17 cellular contexts compared by ENCODE assay signal in genomic region chr2:198322275-198322674, GRCh38.
A peak's percentile ranks its signal among the peaks of the same experiment; 100 is the strongest.
DNase-seq lines count a peak whose midpoint lies in the region; FAIRE-seq and TF ChIP-seq lines count a peak whose summit lies in the region.
"Had no signal": no experiment of that assay in that cellular context is flagged by ENCODE, and none has a peak within 500 bp of the region (broad histone marks: within the 10 kb centered on the region; RNA-seq: fewer than 3 reads in every experiment).

No MANE protein-coding gene starts in this region.

- no peak overlapping the region for H2BK12ac ChIP-seq in H1 (ENCODE audit: low read depth, low read length)

- H2BK120ac ChIP-seq in H1 (replicated peaks; ENCODE audit: low read depth, low read length): no peak overlapping the region

- no peak overlapping the region for H4K5ac ChIP-seq in H1 (ENCODE audit: insufficient read length, low read depth, low read length)

- H3K36me3 ChIP-seq in H1 (ENCODE audit: control insufficient read depth in 2 of 4, insufficient read depth in 4 of 4, low read length in 3 of 4) (no peaks in the 10 kb centered on the region), osteoblast (ENCODE audit: insufficient read depth, low read length) (no peaks in the 10 kb centered on the region), sigmoid colon (no peaks in the 10 kb centered on the region)
- H3K36me3 ChIP-seq: SJCRH30 had no signal

- H2AFZ ChIP-seq in H1 (ENCODE audit: low read length) (no peak overlapping the region), osteoblast (ENCODE audit: low read length) (no peak overlapping the region)

- no peak overlapping the region for H3K4me2 ChIP-seq in H1 (ENCODE audit: insufficient read depth in 1 of 2, low read depth in 2 of 2, low read length in 2 of 2)
- H3K4me2 ChIP-seq in osteoblast (ENCODE audit: insufficient read depth, low read length): peak overlapping the region; percentile 32

- intact Hi-C loops in sigmoid colon (cut with DNase I): no loop called here

- peaks cover 10 to 24% of the 10 kb centered on the region in 2 donors for H3K4me1 Mint-ChIP-seq in immature natural killer cell

- peaks cover 0 to 16% (median 7%) of the 10 kb centered on the region in 3 donors for H3K27me3 Mint-ChIP-seq in immature natural killer cell (ENCODE audit: low read depth in 3 of 3)

- H2BK20ac ChIP-seq in H1 (ENCODE audit: low read length): no peak overlapping the region

- no peak overlapping the region for H3K27ac ChIP-seq in H1 (ENCODE audit: low read depth, low read length)
- no peak overlapping the region for H3K27ac ChIP-seq in osteoblast (ENCODE audit: low read depth, low read length)
- no peak overlapping the region for H3K27ac ChIP-seq in sigmoid colon
- H3K27ac ChIP-seq: SJCRH30 had no signal

- no peak overlapping the region for H3K27ac Mint-ChIP-seq in immature natural killer cell
- H3K27ac Mint-ChIP-seq: activated B cell treated with CpG ODN at 0.5 μM for 24 hours had no signal

- no peak overlapping the region for H3K23ac ChIP-seq in H1 (ENCODE audit: insufficient read length)

- no peak overlapping the region for H2BK5ac ChIP-seq in H1 (ENCODE audit: low read depth, low read length)

- H3K9me3 Mint-ChIP-seq in immature natural killer cell: no peaks in the 10 kb centered on the region
- H3K9me3 Mint-ChIP-seq: activated B cell treated with CpG ODN at 0.5 μM for 24 hours had no signal

- no peak overlapping the region for H4K8ac ChIP-seq in H1 (ENCODE audit: extremely low read depth, insufficient read depth, low read length)

- H3K9me3 ChIP-seq in H1 (ENCODE audit: insufficient read depth in 2 of 2, low read depth in 1 of 2, low read length in 1 of 2): no peaks in the 10 kb centered on the region
- H3K9me3 ChIP-seq in osteoblast (ENCODE audit: low read depth, low read length): no peaks in the 10 kb centered on the region
- H3K9me3 ChIP-seq in sigmoid colon: no peaks in the 10 kb centered on the region
- H3K9me3 ChIP-seq: SJCRH30 had no signal

- no peak overlapping the region for H3K4ac ChIP-seq in H1 (replicated peaks; ENCODE audit: insufficient read length, low read depth, low read length)

- POLR2A ChIA-PET in H1 (lab: Charles Lee; ENCODE audit: partially characterized antibody): no interaction called here

- no peaks in the 10 kb centered on the region for H4K20me1 ChIP-seq in H1 (replicated peaks in 1 of 2; ENCODE audit: control insufficient read depth in 1 of 2, insufficient read depth in 2 of 2, low read length in 2 of 2)
- H4K20me1 ChIP-seq in osteoblast (ENCODE audit: insufficient read depth, low read length): no peaks in the 10 kb centered on the region

- H3K36me3 Mint-ChIP-seq in immature natural killer cell: no peaks in the 10 kb centered on the region

- H3K4me3 ChIP-seq in NB4 (ENCODE audit: low read depth, low read length) (no peak overlapping the region), H1 (ENCODE audit: extremely low read depth in 1 of 4, insufficient read depth in 2 of 4, low read depth in 3 of 4, low read length in 4 of 4) (no peak overlapping the region), osteoblast (ENCODE audit: insufficient read depth, low read length) (no peak overlapping the region), sigmoid colon (no peak overlapping the region)
- H3K4me3 ChIP-seq: dorsolateral prefrontal cortex, SJCRH30 had no signal

- no peak for FAIRE-seq in H1 (lab: Jason Lieb, UNC)

- H2BK15ac ChIP-seq in H1 (ENCODE audit: low read length): no peak overlapping the region

- TF ChIP-seq POLR2A in NB4 (IDR thresholded peaks at IDR 0.05; ENCODE audit: extremely low read depth, insufficient read length): no peak
- TF ChIP-seq POLR2A in H1 (IDR thresholded peaks at IDR 0.05; ENCODE audit: control extremely low read depth in 1 of 2, low read depth in 2 of 2, low read length in 2 of 2): no peak
- no peak for TF ChIP-seq POLR2A in sigmoid colon (IDR thresholded peaks at IDR 0.05)

- H2AK5ac ChIP-seq in H1 (ENCODE audit: low read depth, low read length): no peak overlapping the region

- no peak overlapping the region for H3K18ac ChIP-seq in H1 (ENCODE audit: extremely low read depth, low read length)

- DNase-seq in DMS53 (lab: John Stamatoyannopoulos, UW) (peak; percentile 11), DMS53 treated with DMSO at 0.1 percent for 48 hours (lab: John Stamatoyannopoulos, UW; ENCODE audit: unreplicated experiment) (no peak), NB4 (ENCODE audit: low read depth) (peak; percentile 14), H1 (ENCODE audit: low read depth in 1 of 2, low spot score in 2 of 2) (no peak), osteoblast (ENCODE audit: insufficient read length, low spot score, missing footprints) (no peak), sigmoid colon (no peak), immature natural killer cell (no peak)
- DNase-seq in stimulated activated CD4-positive, alpha-beta T cell treated with anti-CD3 and anti-CD28 coated beads, Interleukin-4, amount 100 ng/mL, for 4 hours: no peak
- DNase-seq: activated B cell treated with CpG ODN at 0.5 μM for 24 hours; activated CD8-positive, alpha-beta memory T cell treated with anti-CD3 and anti-CD28 coated beads, Interleukin-2, amount 50 U/mL, for 48 hours; DMS79; H7; head of caudate nucleus; left ventricle myocardium superior; NCI-H1092 treated with DMSO at 0.1 percent for 48 hours had no signal

- peak; percentile 38 for TF ChIP-seq CTCF in NB4 (IDR thresholded peaks at IDR 0.05; ENCODE audit: low read depth, low read length)
- peak; percentile 43 to 61 (median 60) for TF ChIP-seq CTCF in H1 (IDR thresholded peaks at IDR 0.05; ENCODE audit: control extremely low read depth in 1 of 3, insufficient read depth in 1 of 3, low read depth in 1 of 3, low read length in 3 of 3)
- TF ChIP-seq CTCF in osteoblast (IDR thresholded peaks at IDR 0.05; ENCODE audit: extremely low read depth, low read depth, low read length): peak; percentile 40
- no peak for TF ChIP-seq CTCF in sigmoid colon (IDR thresholded peaks at IDR 0.05)

- H3K27me3 ChIP-seq in H1 (replicated peaks in 1 of 4; ENCODE audit: control insufficient read depth in 3 of 4, extremely low read depth in 1 of 4, insufficient read depth in 3 of 4, low read length in 3 of 4) (no peaks in the 10 kb centered on the region), osteoblast (ENCODE audit: insufficient read depth, low read length) (no peaks in the 10 kb centered on the region), sigmoid colon (peaks cover 0 to 9% (median 0%) of the 10 kb centered on the region in 3 donors)
- H3K27me3 ChIP-seq: SJCRH30 had no signal

- no peak overlapping the region for H3K9ac ChIP-seq in H1 (replicated peaks in 1 of 4; ENCODE audit: extremely low read depth in 1 of 4, low read depth in 3 of 4, low read length in 3 of 4)

- H3K56ac ChIP-seq in H1 (replicated peaks; ENCODE audit: insufficient read length, low read depth, low read length): no peak overlapping the region

- H3K4me3 Mint-ChIP-seq in immature natural killer cell: no peak overlapping the region
- H3K4me3 Mint-ChIP-seq: activated B cell treated with CpG ODN at 0.5 μM for 24 hours had no signal

- no peaks in the 10 kb centered on the region for H3K79me1 ChIP-seq in H1 (ENCODE audit: low read depth, low read length)

- no peaks in the 10 kb centered on the region for H3K23me2 ChIP-seq in H1 (ENCODE audit: low read depth, low read length)

- H4K91ac ChIP-seq in H1 (replicated peaks; ENCODE audit: insufficient read length, low read length): no peak overlapping the region

- 84% methylated on average over 8 of the region's 8 CpGs; no CpG with 5 or more reads in 1 of the 2 experiments for WGBS in H1 (ENCODE audit: extremely low coverage in 1 of 2, insufficient coverage in 1 of 2, insufficient read length in 1 of 2, insufficient replicate concordance in 2 of 2, low coverage in 1 of 2, low lambda C conversion rate in 2 of 2, missing lambda C conversion rate in 1 of 2), 2 experiments
- WGBS in sigmoid colon, 2 donors: 87 to 94% methylated on average over 8 of the region's 8 CpGs

- peak; percentile 36 to 42 for TF ChIP-seq RAD21 in H1 (IDR thresholded peaks at IDR 0.05 in 1 of 2, conservative IDR thresholded peaks at IDR 0.05 in 1 of 2; ENCODE audit: low read depth in 2 of 2, low read length in 2 of 2)

- H3K14ac ChIP-seq in H1 (ENCODE audit: insufficient read length): no peak overlapping the region

- TF ChIP-seq EP300 in H1 (IDR thresholded peaks at IDR 0.05; ENCODE audit: borderline replicate concordance in 1 of 2, low read depth in 2 of 2, low read length in 2 of 2) (no peak), sigmoid colon (IDR thresholded peaks at IDR 0.05) (no peak)

- H3K4me1 ChIP-seq in H1 (replicated peaks in 1 of 4; ENCODE audit: control insufficient read depth in 3 of 4, insufficient read depth in 4 of 4, low read length in 3 of 4) (peaks cover 0 to under 1% (median 0%) of the 10 kb centered on the region in 4 experiments; a peak in 2 of 7 replicates), osteoblast (ENCODE audit: insufficient read depth, low read length) (no peaks in the 10 kb centered on the region), sigmoid colon (no peaks in the 10 kb centered on the region)

- H3K79me2 ChIP-seq in H1 (ENCODE audit: control insufficient read depth in 1 of 2, insufficient read depth in 2 of 2, low read length in 2 of 2) (no peaks in the 10 kb centered on the region), osteoblast (ENCODE audit: insufficient read depth, low read length) (no peaks in the 10 kb centered on the region)

- CTCF ChIA-PET in H1 (lab: Charles Lee; ENCODE audit: partially characterized antibody): interaction anchor here (0.7 to 2.4 kb wide), 13 partner anchors 10 to 1418 kb away, joined by 3 to 13 read pairs (median 4); no protein-coding TSS in a partner anchor

TF ChIP-seq in H1, 55 proteins besides CTCF, POLR2A, EP300 and RAD21:
- TF ChIP-seq, protein P1, sequence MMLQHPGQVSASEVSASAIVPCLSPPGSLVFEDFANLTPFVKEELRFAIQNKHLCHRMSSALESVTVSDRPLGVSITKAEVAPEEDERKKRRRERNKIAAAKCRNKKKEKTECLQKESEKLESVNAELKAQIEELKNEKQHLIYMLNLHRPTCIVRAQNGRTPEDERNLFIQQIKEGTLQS (IDR thresholded peaks at IDR 0.05; ENCODE audit: insufficient read depth, low read depth, low read length): no peak
- TF ChIP-seq, protein P2, sequence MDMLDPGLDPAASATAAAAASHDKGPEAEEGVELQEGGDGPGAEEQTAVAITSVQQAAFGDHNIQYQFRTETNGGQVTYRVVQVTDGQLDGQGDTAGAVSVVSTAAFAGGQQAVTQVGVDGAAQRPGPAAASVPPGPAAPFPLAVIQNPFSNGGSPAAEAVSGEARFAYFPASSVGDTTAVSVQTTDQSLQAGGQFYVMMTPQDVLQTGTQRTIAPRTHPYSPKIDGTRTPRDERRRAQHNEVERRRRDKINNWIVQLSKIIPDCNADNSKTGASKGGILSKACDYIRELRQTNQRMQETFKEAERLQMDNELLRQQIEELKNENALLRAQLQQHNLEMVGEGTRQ (IDR thresholded peaks at IDR 0.05; ENCODE audit: low read length): no peak
- TF ChIP-seq CREB1 (IDR thresholded peaks at IDR 0.05) (no peak), JUN (IDR thresholded peaks at IDR 0.05; ENCODE audit: low read depth, low read length) (no peak)
TF ChIP-seq in H1: peak in this region for 0.

Comparison
In these comparisons a context has a peak if more than half of its experiments do, and no peak if none do; other contexts are left out.
1. DNase-seq: peak in DMS53 (single experiment) and NB4 (single experiment); none in DMS53 treated with DMSO at 0.1 percent for 48 hours (single experiment), H1 (0 of 2), osteoblast (single experiment), sigmoid colon (single experiment), stimulated activated CD4-positive, alpha-beta T cell treated with anti-CD3 and anti-CD28 coated beads, Interleukin-4, amount 100 ng/mL, for 4 hours (0 of 2) and immature natural killer cell (0 of 3).
2. CTCF ChIP-seq: peak in NB4 (single experiment), H1 (3 of 3) and osteoblast (single experiment); none in sigmoid colon (0 of 4).